In the genomic region with DNA sequence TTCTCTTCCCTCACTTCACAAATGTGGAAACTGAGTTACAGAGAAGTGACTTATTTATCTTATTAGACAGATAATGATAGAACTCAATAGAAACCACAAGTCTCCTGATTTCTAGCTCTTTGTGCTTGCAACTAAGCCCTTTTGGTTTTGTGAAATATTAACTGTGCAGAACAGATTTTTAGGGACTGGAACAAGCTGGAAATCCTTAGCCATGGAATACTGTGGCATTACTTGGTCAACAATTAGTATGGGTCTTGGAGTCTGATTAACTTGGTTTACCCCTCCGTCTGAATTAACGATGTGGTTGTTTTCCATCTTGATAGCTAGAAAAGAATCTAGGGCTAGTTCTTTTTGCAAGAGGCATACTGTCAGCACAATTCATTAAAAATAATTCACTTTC, we compare ENCODE assay signal across 9 cellular contexts. TPM values are rescaled to one million over a fixed set of nuclear protein-coding genes. Genes with fewer than 3 reads are reported as not detected.
DNase-seq lines count a peak whose midpoint lies in the region; ATAC-seq and TF ChIP-seq lines count a peak whose summit lies in the region.
"Had no signal": no experiment of that assay in that cellular context is flagged by ENCODE, and none has a peak within 500 bp of the region (broad histone marks: within the 10 kb centered on the region; RNA-seq: fewer than 3 reads in every experiment).

No MANE protein-coding gene starts in this region.

- no peak overlapping the region for H3K9ac ChIP-seq in MM.1S (ENCODE audit: low read length)
- H3K9ac ChIP-seq in duodenal mucosa (ENCODE audit: low read depth in 1 of 2, low read length in 2 of 2) = peak overlapping the region; percentile 100

- H3K9me2 ChIP-seq in MM.1S (replicated peaks; ENCODE audit: insufficient read depth, low read length) = no peaks in the 10 kb centered on the region

- TF ChIP-seq CTCF in AG04449 (IDR thresholded peaks at IDR 0.05; ENCODE audit: insufficient read depth, low read length, missing control alignments) (no peak), MM.1S (IDR thresholded peaks at IDR 0.05; ENCODE audit: low read length) (no peak), osteoblast (IDR thresholded peaks at IDR 0.05; ENCODE audit: extremely low read depth, low read depth, low read length) (no peak)

- H3K27me3 ChIP-seq in MM.1S (replicated peaks; ENCODE audit: insufficient read depth, low read length) = no peaks in the 10 kb centered on the region
- no peaks in the 10 kb centered on the region for H3K27me3 ChIP-seq in duodenal mucosa (ENCODE audit: control insufficient read depth in 1 of 2, insufficient read depth in 2 of 2, low read length in 2 of 2)
- no peaks in the 10 kb centered on the region for H3K27me3 ChIP-seq in osteoblast (ENCODE audit: insufficient read depth, low read length)

- H2AFZ ChIP-seq in MM.1S (ENCODE audit: low read length) (no peak overlapping the region; the same call in 1 of the 2 replicates), osteoblast (ENCODE audit: low read length) (no peak overlapping the region)

- H3K36me3 ChIP-seq in MM.1S (replicated peaks; ENCODE audit: insufficient read depth, low read length) (no peaks in the 10 kb centered on the region), duodenal mucosa (ENCODE audit: control insufficient read depth in 1 of 2, insufficient read depth in 2 of 2, low read length in 2 of 2) (no peaks in the 10 kb centered on the region), osteoblast (ENCODE audit: insufficient read depth, low read length) (no peaks in the 10 kb centered on the region)

- H3F3A ChIP-seq in MM.1S (ENCODE audit: insufficient read depth, low read length) = peaks cover 32% of the 10 kb centered on the region

- H3K4me2 ChIP-seq in MM.1S (ENCODE audit: low read depth, low read length) (peak overlapping the region; percentile 85; the same call in 1 of the 2 replicates), osteoblast (ENCODE audit: insufficient read depth, low read length) (peak overlapping the region; percentile 82)

- H3K9me3 ChIP-seq in MM.1S (replicated peaks; ENCODE audit: insufficient read depth, low read length) (no peaks in the 10 kb centered on the region), duodenal mucosa (ENCODE audit: control insufficient read depth in 1 of 2, low read length in 2 of 2) (no peaks in the 10 kb centered on the region), osteoblast (ENCODE audit: low read depth, low read length) (no peaks in the 10 kb centered on the region)

- H3K4me3 ChIP-seq in AG04449 (ENCODE audit: low read depth, low read length) (peak overlapping the region; percentile 1; the same call in 1 of the 2 replicates), MM.1S (ENCODE audit: low read length) (no peak overlapping the region), duodenal mucosa (ENCODE audit: low read depth in 1 of 2, low read length in 2 of 2) (peak overlapping the region in 1 of 2 donors; percentile 98), osteoblast (ENCODE audit: insufficient read depth, low read length) (peak overlapping the region; percentile 80)

- H3K79me2 ChIP-seq in MM.1S (ENCODE audit: low read length) = peaks cover 4% of the 10 kb centered on the region; the same call in 1 of the 2 replicates
- peaks cover 30% of the 10 kb centered on the region for H3K79me2 ChIP-seq in osteoblast (ENCODE audit: insufficient read depth, low read length)

- H3K27ac ChIP-seq in MM.1S (ENCODE audit: low read length) = no peak overlapping the region
- H3K27ac ChIP-seq in duodenal mucosa (ENCODE audit: low read depth, low read length) = peak overlapping the region; percentile 100
- H3K27ac ChIP-seq in osteoblast (ENCODE audit: low read depth, low read length) = peak overlapping the region; percentile 96

- no peaks in the 10 kb centered on the region for H4K20me1 ChIP-seq in MM.1S (ENCODE audit: insufficient read depth, low read length)
- no peaks in the 10 kb centered on the region for H4K20me1 ChIP-seq in osteoblast (ENCODE audit: insufficient read depth, low read length)

- no peak for ATAC-seq in GM21526 (IDR thresholded peaks at IDR 0.05; ENCODE audit: low FRiP score, unreplicated experiment)
- no peak for ATAC-seq in HG03095 (IDR thresholded peaks at IDR 0.05; ENCODE audit: unreplicated experiment)
- no peak for ATAC-seq in GM19351 (IDR thresholded peaks at IDR 0.05; ENCODE audit: unreplicated experiment)
- ATAC-seq in HG02571 (IDR thresholded peaks at IDR 0.05; ENCODE audit: unreplicated experiment) = no peak

- peaks cover 10% of the 10 kb centered on the region for H3K4me1 ChIP-seq in MM.1S (ENCODE audit: low read length)
- peaks cover 25 to 29% of the 10 kb centered on the region in 2 donors for H3K4me1 ChIP-seq in duodenal mucosa (ENCODE audit: control insufficient read depth in 1 of 2, insufficient read depth in 2 of 2, low read length in 2 of 2)
- H3K4me1 ChIP-seq in osteoblast (ENCODE audit: insufficient read depth, low read length) = peaks cover 24% of the 10 kb centered on the region

- DNase-seq in AG04449 (ENCODE audit: low read depth, low spot score) = no peak
- DNase-seq in MM.1S = no peak
- no peak for DNase-seq in osteoblast (ENCODE audit: insufficient read length, low spot score, missing footprints)
- DNase-seq: NCI-H1048 had no signal

- CTCF ChIA-PET in AG04449 (lab: Yijun Ruan, JAX) = interaction anchor here (0.9 to 2.2 kb wide), 3 partner anchors 70 to 188 kb away, joined by 3 to 17 read pairs (median 7); no protein-coding TSS in a partner anchor

- POLR2A ChIA-PET in AG04449 (lab: Yijun Ruan, JAX) = no interaction called here

RNA-seq across cellular contexts. Expression of gene KLF9, which starts 0.6 kb away (rescaled TPM):
- 46.9 and 51.8 TPM in 2 replicates for total RNA-seq in osteoblast
